ENCODE assay signal across 17 cellular contexts in the genomic region with DNA sequence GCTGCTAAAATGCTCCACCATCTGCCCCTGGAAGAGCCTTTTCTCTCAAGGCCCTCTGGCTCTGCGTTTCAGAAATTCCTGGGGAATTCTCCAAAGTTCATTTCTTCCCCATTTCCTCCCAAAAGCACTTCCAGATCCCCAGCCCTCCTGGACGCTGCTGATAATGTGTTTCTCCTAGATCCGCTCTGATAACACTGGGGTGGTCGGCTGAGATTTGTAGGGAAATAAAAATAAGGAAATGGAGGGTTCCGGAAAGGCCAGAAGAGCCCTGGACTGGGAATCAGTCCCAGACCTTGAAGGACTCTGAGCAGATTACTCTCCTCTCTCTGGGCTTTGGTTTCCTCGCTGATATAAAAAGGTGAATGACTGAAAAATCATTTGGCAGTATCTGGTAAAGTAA. TPM values are rescaled to one million over a fixed set of nuclear protein-coding genes. Genes with fewer than 3 reads are reported as not detected.
DNase-seq lines count a peak whose midpoint lies in the region; ATAC-seq and TF ChIP-seq lines count a peak whose summit lies in the region.
"Had no signal": no experiment of that assay in that cellular context is flagged by ENCODE, and none has a peak within 500 bp of the region (broad histone marks: within the 10 kb centered on the region; RNA-seq: fewer than 3 reads in every experiment).

No MANE protein-coding gene starts in this region.

- H3K9me2 ChIP-seq in hepatocyte (replicated peaks; ENCODE audit: insufficient read depth) = no peaks in the 10 kb centered on the region

- no peak overlapping the region for H2BK120ac ChIP-seq in neuronal stem cell (ENCODE audit: low read depth, low read length)

- H2BK5ac ChIP-seq in neuronal stem cell (ENCODE audit: low read length) = no peak overlapping the region

- H2AK5ac ChIP-seq in neuronal stem cell (ENCODE audit: low read depth, low read length) = peak overlapping the region; percentile 56

- no peaks in the 10 kb centered on the region for H3K36me3 ChIP-seq in hepatocyte (replicated peaks; ENCODE audit: insufficient read depth, low read depth)
- no peaks in the 10 kb centered on the region for H3K36me3 ChIP-seq in neuronal stem cell (replicated peaks in 1 of 2; ENCODE audit: control insufficient read depth in 2 of 2, insufficient read depth in 2 of 2, low read length in 2 of 2)

- H3K4me3 ChIP-seq in hepatocyte (no peak overlapping the region), neuronal stem cell (ENCODE audit: low read length in 2 of 2) (no peak overlapping the region)
- H3K4me3 ChIP-seq: A549, GM12878 had no signal

- no peak overlapping the region for H3K4ac ChIP-seq in neuronal stem cell (ENCODE audit: low read length)

- no peak for ATAC-seq in HG02973 (IDR thresholded peaks at IDR 0.05; ENCODE audit: unreplicated experiment)
- ATAC-seq: A549, GM12878, HepG2 had no signal

- DNase-seq in ELF-1 (ENCODE audit: low read depth, low spot score) (peak; percentile 18), dermis blood vessel endothelial cell (peak; percentile 44), hepatocyte (ENCODE audit: low spot score) (no peak), neuronal stem cell (ENCODE audit: low spot score) (no peak), mucosa of gallbladder (ENCODE audit: low spot score) (no peak), OCI-M1 (lab: John Stamatoyannopoulos, UW) (no peak)
- DNase-seq: AML-193; Caco-2; CD4-positive, alpha-beta T cell; GOT3; H9 had no signal

- no peak for TF ChIP-seq CTCF in hepatocyte (IDR thresholded peaks at IDR 0.05; ENCODE audit: poor library complexity)

- 51% methylated on average over 6 of the region's 6 CpGs for WGBS in hepatocyte (ENCODE audit: low lambda C conversion rate, missing lambda C conversion rate)
- WGBS in neuronal stem cell (ENCODE audit: extremely low coverage in 2 of 2, insufficient read length in 2 of 2, insufficient replicate concordance in 1 of 2), 2 donors = no CpG with 5 or more reads among the region's 6 CpGs

- H2BK15ac ChIP-seq in neuronal stem cell (ENCODE audit: low read length) = no peak overlapping the region

- H4K8ac ChIP-seq in neuronal stem cell (ENCODE audit: low read depth, low read length) = no peak overlapping the region

- H3K23ac ChIP-seq in neuronal stem cell (ENCODE audit: low read depth, low read length, poor library complexity) = no peak overlapping the region

- no peak overlapping the region for H3K18ac ChIP-seq in neuronal stem cell (ENCODE audit: low read length)

- H2AFZ ChIP-seq in hepatocyte (no peak overlapping the region), neuronal stem cell (ENCODE audit: low read length) (no peak overlapping the region)

- no peaks in the 10 kb centered on the region for H3K79me2 ChIP-seq in hepatocyte

- H3K4me1 ChIP-seq in hepatocyte (ENCODE audit: insufficient read depth) (no peaks in the 10 kb centered on the region), neuronal stem cell (ENCODE audit: control insufficient read depth in 2 of 2, insufficient read depth in 1 of 2, low read depth in 1 of 2, low read length in 2 of 2) (peaks cover 0 to 7% of the 10 kb centered on the region in 2 donors)
- H3K4me1 ChIP-seq: A549, Caco-2 had no signal

- H4K91ac ChIP-seq in neuronal stem cell (ENCODE audit: low read depth, low read length, poor library complexity) = no peak overlapping the region

- no peaks in the 10 kb centered on the region for H3K9me3 ChIP-seq in hepatocyte (ENCODE audit: low read depth)
- no peaks in the 10 kb centered on the region for H3K9me3 ChIP-seq in neuronal stem cell (replicated peaks in 1 of 2; ENCODE audit: control insufficient read depth in 2 of 2, insufficient read depth in 1 of 2, low read depth in 1 of 2, low read length in 2 of 2)
- H3K9me3 ChIP-seq: A549, Caco-2 had no signal

- no peaks in the 10 kb centered on the region for H3K27me3 ChIP-seq in hepatocyte
- no peaks in the 10 kb centered on the region for H3K27me3 ChIP-seq in neuronal stem cell (ENCODE audit: control insufficient read depth in 3 of 3, insufficient read depth in 3 of 3, low read depth in 1 of 3, low read length in 3 of 3)

- H3K4me2 ChIP-seq in hepatocyte (no peak overlapping the region), neuronal stem cell (ENCODE audit: insufficient read depth, low read length, poor library complexity, severe bottlenecking) (no peak overlapping the region)
- H3K4me2 ChIP-seq: A549 had no signal

- H3K79me1 ChIP-seq in neuronal stem cell (ENCODE audit: low read depth, low read length) = no peaks in the 10 kb centered on the region

- no peak overlapping the region for H3K14ac ChIP-seq in neuronal stem cell (ENCODE audit: low read length)

- H3K9ac ChIP-seq in neuronal stem cell (ENCODE audit: low read depth, low read length, poor library complexity) = no peak overlapping the region

- H2BK12ac ChIP-seq in neuronal stem cell (ENCODE audit: low read length) = no peak overlapping the region

- H4K20me1 ChIP-seq in hepatocyte (ENCODE audit: insufficient read depth, poor library complexity, severe bottlenecking) = no peaks in the 10 kb centered on the region

- peak overlapping the region; percentile 0 for H3K27ac ChIP-seq in hepatocyte
- no peak overlapping the region for H3K27ac ChIP-seq in neuronal stem cell (replicated peaks; ENCODE audit: low read length)
- H3K27ac ChIP-seq: 22Rv1, A549, C4-2B had no signal

RNA-seq across cellular contexts. Expression of a gene that starts 28.1 kb away (rescaled TPM):
- total RNA-seq in dermis blood vessel endothelial cell = 5.3 and 6.6 TPM in 2 replicates
- 2.7 and 4.5 TPM in 2 replicates for total RNA-seq in hepatocyte
- polyA plus RNA-seq in hepatocyte = 5.8 and 8.5 TPM in 2 replicates
- 4.7 TPM for polyA plus RNA-seq in neuronal stem cell (2013, experiment 1 of 2)
- polyA plus RNA-seq in neuronal stem cell (2013, experiment 2 of 2) = 5.0 TPM
- total RNA-seq in mucosa of gallbladder = 2.5 TPM
- total RNA-seq: Caco-2; CD4-positive, alpha-beta T cell; GM12878; HepG2 had no signal

Comparison
In these comparisons a context has a peak if more than half of its experiments do, and no peak if none do; other contexts are left out.
1. DNase-seq: peak in ELF-1 (single experiment) and dermis blood vessel endothelial cell (single experiment); none in hepatocyte (single experiment), neuronal stem cell (single experiment), mucosa of gallbladder (single experiment) and OCI-M1 (single experiment).